ENCODE assay signal across 30 cellular contexts in genomic region chr6:99145738-99146137, GRCh38.
"Had no signal": no experiment of that assay in that cellular context is flagged by ENCODE, and none has a peak within 500 bp of the region (broad histone marks: within the 10 kb centered on the region; RNA-seq: fewer than 3 reads in every experiment).

No MANE protein-coding gene starts in this region.

- H3K36me3 ChIP-seq: adrenal gland, heart left ventricle, WERI-Rb-1 had no signal

- H3K9me3 ChIP-seq: adrenal gland, body of pancreas, heart left ventricle had no signal

- H3K4me3 ChIP-seq: adrenal gland, body of pancreas, heart left ventricle had no signal

- H3K36me3 Mint-ChIP-seq: activated naive CD4-positive, alpha-beta T cell treated with anti-CD3 and anti-CD28 coated beads, Interleukin-2, amount 50 U/mL, for 24 hours; activated naive CD8-positive, alpha-beta T cell treated with anti-CD3 and anti-CD28 coated beads for 36 hours had no signal

- H3K27me3 ChIP-seq: adrenal gland, body of pancreas, heart left ventricle had no signal

- H3K4me3 Mint-ChIP-seq: activated B cell treated with CpG ODN at 0.5 μM for 24 hours; activated CD8-positive, alpha-beta T cell treated with anti-CD3 and anti-CD28 coated beads for 36 hours; activated naive CD4-positive, alpha-beta T cell treated with anti-CD3 and anti-CD28 coated beads, Interleukin-2, amount 50 U/mL, for 24 hours; activated naive CD8-positive, alpha-beta T cell treated with anti-CD3 and anti-CD28 coated beads for 36 hours; activated naive CD8-positive, alpha-beta T cell treated with anti-CD3 and anti-CD28 coated beads, Interleukin-2, amount 50 U/mL, for 24 hours; activated T-cell treated with anti-CD3 and anti-CD28 coated beads, Interleukin-2, amount 50 U/mL, for 4 hours; activated T-helper 17 cell treated with anti-CD3 and anti-CD28 coated beads, Interleukin-2, amount 50 U/mL, for 72 hours; effector memory CD8-positive, alpha-beta T cell; T-helper 17 cell; T-helper 2 cell treated with Interferon-gamma antibody and Interleukin-4, amounts not matched to agents 5 μg/mL and 100 μg/mL, for 36 hours had no signal

- DNase-seq: activated B cell treated with CpG ODN at 0.5 μM for 24 hours; activated CD4-positive, alpha-beta T cell treated with anti-CD3 and anti-CD28 coated beads for 48 hours; activated CD4-positive, alpha-beta T cell treated with anti-CD3 and anti-CD28 coated beads, Interleukin-2, amount 50 U/mL, for 1 hour; activated CD4-positive, alpha-beta T cell treated with anti-CD3 and anti-CD28 coated beads, Interleukin-2, amount 50 U/mL, for 48 hours; activated CD8-positive, alpha-beta memory T cell treated with anti-CD3 and anti-CD28 coated beads for 24 hours; activated CD8-positive, alpha-beta T cell treated with anti-CD3 and anti-CD28 coated beads for 36 hours; activated effector memory CD4-positive, alpha-beta T cell treated with Interleukin-2 at 50 U/mL for 16 hours; activated gamma-delta T cell treated with Interleukin-2 at 50 U/mL for 16 hours; activated naive CD4-positive, alpha-beta T cell treated with Interleukin-2 at 50 U/mL for 16 hours; activated naive CD8-positive, alpha-beta T cell treated with anti-CD3 and anti-CD28 coated beads for 36 hours; activated naive CD8-positive, alpha-beta T cell treated with anti-CD3 and anti-CD28 coated beads, Interleukin-2, amount 50 U/mL, for 24 hours; activated T-cell treated with anti-CD3 and anti-CD28 coated beads, Interleukin-2, amount 50 U/mL, for 4 hours; adrenal gland; amygdala; aorta; body of pancreas; caudate nucleus; cortex of kidney; dermis blood vessel endothelial cell; effector CD4-positive, alpha-beta T cell; effector memory CD8-positive, alpha-beta T cell; foreskin fibroblast; heart left ventricle; T-helper 17 cell; T1000; WERI-Rb-1 had no signal

- H3K27ac Mint-ChIP-seq: activated B cell treated with CpG ODN at 0.5 μM for 24 hours; activated CD8-positive, alpha-beta T cell treated with anti-CD3 and anti-CD28 coated beads for 36 hours; activated naive CD4-positive, alpha-beta T cell treated with anti-CD3 and anti-CD28 coated beads, Interleukin-2, amount 50 U/mL, for 24 hours; activated naive CD8-positive, alpha-beta T cell treated with anti-CD3 and anti-CD28 coated beads for 36 hours; activated naive CD8-positive, alpha-beta T cell treated with anti-CD3 and anti-CD28 coated beads, Interleukin-2, amount 50 U/mL, for 24 hours; activated T-helper 17 cell treated with anti-CD3 and anti-CD28 coated beads, Interleukin-2, amount 50 U/mL, for 72 hours; effector memory CD8-positive, alpha-beta T cell; T-helper 17 cell; T-helper 2 cell treated with Interferon-gamma antibody and Interleukin-4, amounts not matched to agents 5 μg/mL and 100 μg/mL, for 36 hours had no signal

- H3K27ac ChIP-seq: adrenal gland, body of pancreas, heart left ventricle, WERI-Rb-1 had no signal

- H3K9me3 Mint-ChIP-seq: activated B cell treated with CpG ODN at 0.5 μM for 24 hours; activated CD8-positive, alpha-beta T cell treated with anti-CD3 and anti-CD28 coated beads for 36 hours; activated naive CD4-positive, alpha-beta T cell treated with anti-CD3 and anti-CD28 coated beads, Interleukin-2, amount 50 U/mL, for 24 hours; activated naive CD8-positive, alpha-beta T cell treated with anti-CD3 and anti-CD28 coated beads for 36 hours; activated naive CD8-positive, alpha-beta T cell treated with anti-CD3 and anti-CD28 coated beads, Interleukin-2, amount 50 U/mL, for 24 hours; activated T-cell treated with anti-CD3 and anti-CD28 coated beads, Interleukin-2, amount 50 U/mL, for 4 hours; activated T-helper 17 cell treated with anti-CD3 and anti-CD28 coated beads, Interleukin-2, amount 50 U/mL, for 72 hours; effector memory CD8-positive, alpha-beta T cell; T-helper 2 cell treated with Interferon-gamma antibody and Interleukin-4, amounts not matched to agents 5 μg/mL and 100 μg/mL, for 36 hours had no signal

- ATAC-seq: activated CD4-positive, CD25-positive, alpha-beta regulatory T cell treated with anti-CD3 and anti-CD28 coated beads, Interleukin-2, amount 50 U/mL, for 24 hours; activated CD8-positive, alpha-beta T cell treated with anti-CD3 and anti-CD28 coated beads for 36 hours; activated naive CD8-positive, alpha-beta T cell treated with anti-CD3 and anti-CD28 coated beads, Interleukin-2, amount 50 U/mL, for 24 hours; activated T-cell treated with anti-CD3 and anti-CD28 coated beads, Interleukin-2, amount 50 U/mL, for 4 hours; activated T-helper 17 cell treated with anti-CD3 and anti-CD28 coated beads, Interleukin-2, amount 50 U/mL, for 72 hours; body of pancreas; effector memory CD8-positive, alpha-beta T cell; heart left ventricle; T-helper 17 cell had no signal

- H3K4me1 Mint-ChIP-seq: activated B cell treated with CpG ODN at 0.5 μM for 24 hours; activated naive CD4-positive, alpha-beta T cell treated with anti-CD3 and anti-CD28 coated beads, Interleukin-2, amount 50 U/mL, for 24 hours; activated naive CD8-positive, alpha-beta T cell treated with anti-CD3 and anti-CD28 coated beads for 36 hours; activated naive CD8-positive, alpha-beta T cell treated with anti-CD3 and anti-CD28 coated beads, Interleukin-2, amount 50 U/mL, for 24 hours; activated T-helper 17 cell treated with anti-CD3 and anti-CD28 coated beads, Interleukin-2, amount 50 U/mL, for 72 hours had no signal

- H3K4me1 ChIP-seq: adrenal gland, heart left ventricle had no signal
